ENCODE assay signal across 1 cellular context in the genomic region with DNA sequence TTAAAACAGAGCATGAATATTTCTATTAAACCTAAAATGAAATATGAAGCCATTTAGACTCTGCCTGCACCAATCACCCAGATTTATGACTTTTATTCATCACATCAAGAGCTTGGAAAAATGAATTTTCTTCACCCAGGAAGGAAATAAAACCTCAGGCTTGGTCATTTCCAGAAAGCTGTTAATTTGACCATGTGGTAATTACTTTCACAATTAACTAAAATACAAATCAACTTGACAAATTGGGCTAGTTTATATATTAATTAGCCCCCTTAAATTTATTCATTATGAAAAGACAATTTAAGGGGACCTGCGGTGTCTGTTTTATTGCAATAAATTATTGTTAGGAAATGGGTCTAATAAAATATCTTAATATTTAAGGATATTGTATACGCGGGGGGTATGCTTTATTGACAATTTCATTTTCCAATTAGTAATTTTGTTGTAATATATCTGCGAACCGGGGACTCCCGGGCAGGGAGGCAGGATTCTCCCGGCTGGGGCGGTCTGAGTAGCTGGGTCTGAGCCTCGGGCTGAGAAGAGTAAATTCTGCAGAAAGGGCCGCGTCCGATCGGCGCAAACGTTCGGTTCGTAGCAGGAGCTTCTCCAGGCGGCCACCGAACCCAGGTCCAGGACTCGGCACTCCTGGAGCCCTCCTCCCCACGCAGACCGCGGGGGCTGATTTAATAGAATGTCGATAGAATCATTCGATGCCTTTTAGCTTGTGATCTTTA.
TF ChIP-seq lines count a peak whose summit lies in the region.

No MANE protein-coding gene starts in this region.

TF ChIP-seq in GM23338, 12 proteins besides CTCF, POLR2A, EP300 and RAD21 (continued from another document):
- TF ChIP-seq ZNF462 (CRISPR knock-in tag; IDR thresholded peaks at IDR 0.05) (no peak), NANOG (IDR thresholded peaks at IDR 0.05; ENCODE audit: borderline replicate concordance) (no peak), EZH2 (IDR thresholded peaks at IDR 0.05; ENCODE audit: low read depth, unreplicated experiment) (peak; percentile 94)
- TF ChIP-seq, protein P1, sequence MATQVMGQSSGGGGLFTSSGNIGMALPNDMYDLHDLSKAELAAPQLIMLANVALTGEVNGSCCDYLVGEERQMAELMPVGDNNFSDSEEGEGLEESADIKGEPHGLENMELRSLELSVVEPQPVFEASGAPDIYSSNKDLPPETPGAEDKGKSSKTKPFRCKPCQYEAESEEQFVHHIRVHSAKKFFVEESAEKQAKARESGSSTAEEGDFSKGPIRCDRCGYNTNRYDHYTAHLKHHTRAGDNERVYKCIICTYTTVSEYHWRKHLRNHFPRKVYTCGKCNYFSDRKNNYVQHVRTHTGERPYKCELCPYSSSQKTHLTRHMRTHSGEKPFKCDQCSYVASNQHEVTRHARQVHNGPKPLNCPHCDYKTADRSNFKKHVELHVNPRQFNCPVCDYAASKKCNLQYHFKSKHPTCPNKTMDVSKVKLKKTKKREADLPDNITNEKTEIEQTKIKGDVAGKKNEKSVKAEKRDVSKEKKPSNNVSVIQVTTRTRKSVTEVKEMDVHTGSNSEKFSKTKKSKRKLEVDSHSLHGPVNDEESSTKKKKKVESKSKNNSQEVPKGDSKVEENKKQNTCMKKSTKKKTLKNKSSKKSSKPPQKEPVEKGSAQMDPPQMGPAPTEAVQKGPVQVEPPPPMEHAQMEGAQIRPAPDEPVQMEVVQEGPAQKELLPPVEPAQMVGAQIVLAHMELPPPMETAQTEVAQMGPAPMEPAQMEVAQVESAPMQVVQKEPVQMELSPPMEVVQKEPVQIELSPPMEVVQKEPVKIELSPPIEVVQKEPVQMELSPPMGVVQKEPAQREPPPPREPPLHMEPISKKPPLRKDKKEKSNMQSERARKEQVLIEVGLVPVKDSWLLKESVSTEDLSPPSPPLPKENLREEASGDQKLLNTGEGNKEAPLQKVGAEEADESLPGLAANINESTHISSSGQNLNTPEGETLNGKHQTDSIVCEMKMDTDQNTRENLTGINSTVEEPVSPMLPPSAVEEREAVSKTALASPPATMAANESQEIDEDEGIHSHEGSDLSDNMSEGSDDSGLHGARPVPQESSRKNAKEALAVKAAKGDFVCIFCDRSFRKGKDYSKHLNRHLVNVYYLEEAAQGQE (IDR thresholded peaks at IDR 0.05; ENCODE audit: unreplicated experiment): no peak
